ENCODE assay signal across 24 cellular contexts in the genomic region with DNA sequence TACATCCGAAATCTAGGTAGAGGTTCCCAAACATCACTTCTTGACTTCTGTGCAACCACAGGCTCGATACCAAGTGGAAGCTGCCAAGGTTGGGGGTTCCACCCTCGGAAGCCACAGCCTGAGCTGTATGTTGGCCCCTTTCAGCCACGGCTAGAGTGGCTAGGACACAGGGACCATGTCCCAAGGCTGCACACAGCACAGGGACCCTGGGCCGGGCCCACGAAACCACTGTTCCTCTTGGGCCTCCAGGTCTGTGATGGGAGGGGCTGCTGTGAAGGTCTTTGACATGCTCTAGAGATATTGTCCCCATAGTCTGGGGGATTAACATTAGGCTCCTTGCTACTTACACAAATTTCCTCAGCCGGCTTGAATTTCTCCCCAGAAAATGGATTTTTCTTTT.
"Had no signal": no experiment of that assay in that cellular context is flagged by ENCODE, and none has a peak within 500 bp of the region (broad histone marks: within the 10 kb centered on the region; RNA-seq: fewer than 3 reads in every experiment).

No MANE protein-coding gene starts in this region.

- DNase-seq: naive B cell; naive thymus-derived CD8-positive, alpha-beta T cell; nephron progenitor cell; occipital lobe; ovary; psoas muscle; right lobe of liver; sigmoid colon; small intestine; stimulated activated CD4-positive, alpha-beta T cell treated with anti-CD3 and anti-CD28 coated beads, Interleukin-15, amount 100 ng/mL, for 24 hours; stimulated activated CD4-positive, alpha-beta T cell treated with anti-CD3 and anti-CD28 coated beads, Interleukin-2, amount 100 ng/mL, for 24 hours; stimulated activated CD4-positive, alpha-beta T cell treated with anti-CD3 and anti-CD28 coated beads, Interleukin-2, amount 100 ng/mL, for 48 hours; stimulated activated CD4-positive, alpha-beta T cell treated with anti-CD3 and anti-CD28 coated beads, Interleukin-4, amount 100 ng/mL, for 24 hours; stimulated activated naive B cell treated with anti-CD40 and anti-IgM and Interleukin-4, amounts not matched to agents 10 μg/mL and 1 μg/mL and 100 μg/mL, for 72 hours; stimulated activated naive CD4-positive, alpha-beta T cell treated with Interleukin-2 at 50 U/mL for 16 hours; stomach; thyroid gland; upper lobe of right lung; uterus had no signal

- H3K9ac ChIP-seq: parathyroid adenoma had no signal

- H3K9me3 ChIP-seq: ovary, psoas muscle, right lobe of liver, sigmoid colon, stomach, thoracic aorta, thyroid gland, upper lobe of right lung, uterus had no signal

- H3K27ac ChIP-seq: ovary, parathyroid adenoma, psoas muscle, right lobe of liver, sigmoid colon, stomach, thoracic aorta, thyroid gland, tibial nerve, upper lobe of right lung, uterus had no signal

- H3K4me1 ChIP-seq: parathyroid adenoma, psoas muscle, right lobe of liver, sigmoid colon, stomach, thyroid gland, tibial nerve, upper lobe of right lung, uterus had no signal

- H3K36me3 ChIP-seq: ovary, right lobe of liver, sigmoid colon, stomach, thoracic aorta, thyroid gland, tibial nerve, upper lobe of right lung, uterus had no signal

- H3K79me2 ChIP-seq: parathyroid adenoma had no signal

- H3K4me3 ChIP-seq: ovary, psoas muscle, right lobe of liver, sigmoid colon, stomach, thoracic aorta, thyroid gland, tibial nerve, upper lobe of right lung, uterus had no signal

- ATAC-seq: naive thymus-derived CD8-positive, alpha-beta T cell; natural killer cell treated with Interleukin-12 subunit alpha and Interleukin-12 subunit beta and Interleukin-15 and Interleukin-18, amount 100 ng/mL, for 72 hours; psoas muscle; right lobe of liver; stimulated activated effector memory CD8-positive, alpha-beta T cell treated with anti-CD3 and anti-CD28 coated beads, Interleukin-12 subunit alpha, Interleukin-12 subunit beta, amount 100 ng/mL, for 72 hours; stimulated activated naive B cell treated with anti-CD40 and anti-IgM and Interleukin-4, amounts not matched to agents 10 μg/mL and 1 μg/mL and 100 μg/mL, for 72 hours; upper lobe of right lung had no signal

- H3K27me3 ChIP-seq: ovary, right lobe of liver, sigmoid colon, stomach, thyroid gland, tibial nerve, upper lobe of right lung, uterus had no signal

- H2AFZ ChIP-seq: parathyroid adenoma had no signal
